ENCODE assay signal across 27 cellular contexts in genomic region chr6:90523779-90524310, GRCh38.
"Had no signal": no experiment of that assay in that cellular context is flagged by ENCODE, and none has a peak within 500 bp of the region (broad histone marks: within the 10 kb centered on the region; RNA-seq: fewer than 3 reads in every experiment).

No MANE protein-coding gene starts in this region.

- H3K4me3 Mint-ChIP-seq: activated CD4-positive, alpha-beta memory T cell treated with anti-CD3 and anti-CD28 coated beads, Interleukin-2, amount 10 ng/mL, durations not matched to agents 7 days and 5 days; activated CD4-positive, alpha-beta T cell treated with anti-CD3 and anti-CD28 coated beads, Interleukin-2, amount 10 ng/mL, durations not matched to agents 7 days and 5 days; activated naive CD4-positive, alpha-beta T cell treated with anti-CD3 and anti-CD28 coated beads, Interleukin-2, amount 50 U/mL, for 24 hours; activated naive CD8-positive, alpha-beta T cell treated with anti-CD3 and anti-CD28 coated beads, Interleukin-2, amount 50 U/mL, for 24 hours; activated T-cell treated with anti-CD3 and anti-CD28 coated beads, Interleukin-2, amount 50 U/mL, for 24 hours; nephron; stimulated activated naive B cell treated with anti-CD40 and anti-IgM and Interleukin-4, amounts not matched to agents 10 μg/mL and 1 μg/mL and 100 μg/mL, for 72 hours; T-helper 1 cell treated with Interleukin-12 subunit alpha and Interleukin-12 subunit beta and Interleukin-4 antibody, amounts not matched to agents 30 μg/mL and 1 μg/mL, for 36 hours had no signal

- ATAC-seq: activated naive CD8-positive, alpha-beta T cell treated with anti-CD3 and anti-CD28 coated beads, Interleukin-2, amount 50 U/mL, for 24 hours; left ventricle myocardium superior; pancreas; stimulated activated naive B cell treated with anti-CD40 and anti-IgM and Interleukin-4, amounts not matched to agents 10 μg/mL and 1 μg/mL and 100 μg/mL, for 72 hours had no signal

- H3K9me3 Mint-ChIP-seq: activated CD4-positive, alpha-beta memory T cell treated with anti-CD3 and anti-CD28 coated beads, Interleukin-2, amount 10 ng/mL, durations not matched to agents 7 days and 5 days; activated CD4-positive, alpha-beta T cell treated with anti-CD3 and anti-CD28 coated beads, Interleukin-2, amount 10 ng/mL, durations not matched to agents 7 days and 5 days; activated naive CD4-positive, alpha-beta T cell treated with anti-CD3 and anti-CD28 coated beads, Interleukin-2, amount 50 U/mL, for 24 hours; activated naive CD8-positive, alpha-beta T cell treated with anti-CD3 and anti-CD28 coated beads, Interleukin-2, amount 50 U/mL, for 24 hours; activated T-cell treated with anti-CD3 and anti-CD28 coated beads, Interleukin-2, amount 50 U/mL, for 24 hours; activated T-helper 2 cell treated with anti-CD3 and anti-CD28 coated beads, Interferon-gamma antibody, Interleukin-2, Interleukin-4, amounts not matched to agents 10 μg/mL and 5 μg/mL and 100 μg/mL, durations not matched to agents 14 hours and 24 hours and 36 hours; nephron; stimulated activated naive B cell treated with anti-CD40 and anti-IgM and Interleukin-4, amounts not matched to agents 10 μg/mL and 1 μg/mL and 100 μg/mL, for 72 hours; T-helper 1 cell treated with Interleukin-12 subunit alpha and Interleukin-12 subunit beta and Interleukin-4 antibody, amounts not matched to agents 30 μg/mL and 1 μg/mL, for 36 hours had no signal

- H3K4me2 ChIP-seq: smooth muscle cell had no signal

- H3K4me3 ChIP-seq: pancreas, prostate gland, smooth muscle cell, stomach, thyroid gland, upper lobe of left lung had no signal

- H3K27me3 Mint-ChIP-seq: activated CD4-positive, alpha-beta memory T cell treated with anti-CD3 and anti-CD28 coated beads, Interleukin-2, amount 10 ng/mL, durations not matched to agents 7 days and 5 days; activated CD4-positive, alpha-beta T cell treated with anti-CD3 and anti-CD28 coated beads, Interleukin-2, amount 10 ng/mL, durations not matched to agents 7 days and 5 days; activated naive CD4-positive, alpha-beta T cell treated with anti-CD3 and anti-CD28 coated beads, Interleukin-2, amount 50 U/mL, for 24 hours; activated naive CD8-positive, alpha-beta T cell treated with anti-CD3 and anti-CD28 coated beads, Interleukin-2, amount 50 U/mL, for 24 hours; activated T-cell treated with anti-CD3 and anti-CD28 coated beads, Interleukin-2, amount 50 U/mL, for 24 hours; stimulated activated naive B cell treated with anti-CD40 and anti-IgM and Interleukin-4, amounts not matched to agents 10 μg/mL and 1 μg/mL and 100 μg/mL, for 72 hours had no signal

- DNase-seq: activated CD4-positive, alpha-beta memory T cell treated with anti-CD3 and anti-CD28 coated beads, Interleukin-2, amount 10 ng/mL, durations not matched to agents 7 days and 5 days; activated CD4-positive, alpha-beta T cell treated with anti-CD3 and anti-CD28 coated beads for 1 hour; activated CD4-positive, alpha-beta T cell treated with anti-CD3 and anti-CD28 coated beads, Interleukin-2, amount 10 ng/mL, durations not matched to agents 7 days and 5 days; activated CD8-positive, alpha-beta memory T cell treated with anti-CD3 and anti-CD28 coated beads, Interleukin-2, amount 50 U/mL, for 48 hours; activated naive CD8-positive, alpha-beta T cell treated with anti-CD3 and anti-CD28 coated beads, Interleukin-2, amount 50 U/mL, for 24 hours; activated T-cell treated with anti-CD3 and anti-CD28 coated beads, Interleukin-2, amount 50 U/mL, for 24 hours; amygdala; central memory CD4-positive, alpha-beta T cell; left ventricle myocardium superior; nucleus accumbens; pancreas; stimulated activated CD4-positive, alpha-beta T cell treated with anti-CD3 and anti-CD28 coated beads, Interleukin-1b, Interleukin-23, amount 100 ng/mL, for 48 hours; stimulated activated CD4-positive, alpha-beta T cell treated with anti-CD3 and anti-CD28 coated beads, Interleukin-4, amount 100 ng/mL, for 4 hours; stimulated activated CD8-positive, alpha-beta memory T cell treated with anti-CD3 and anti-CD28 coated beads, Interleukin-4, amount 100 ng/mL, for 48 hours; stimulated activated naive B cell treated with anti-CD40 and anti-IgM and Interleukin-4, amounts not matched to agents 10 μg/mL and 1 μg/mL and 100 μg/mL, for 72 hours; stomach; T1000; thyroid gland; upper lobe of left lung; WERI-Rb-1 had no signal

- H3K4me1 Mint-ChIP-seq: activated naive CD4-positive, alpha-beta T cell treated with anti-CD3 and anti-CD28 coated beads, Interleukin-2, amount 50 U/mL, for 24 hours; activated naive CD8-positive, alpha-beta T cell treated with anti-CD3 and anti-CD28 coated beads, Interleukin-2, amount 50 U/mL, for 24 hours; nephron; stimulated activated naive B cell treated with anti-CD40 and anti-IgM and Interleukin-4, amounts not matched to agents 10 μg/mL and 1 μg/mL and 100 μg/mL, for 72 hours had no signal

- H3K36me3 ChIP-seq: prostate gland had no signal

- H3K4me1 ChIP-seq: prostate gland, stomach, thyroid gland, upper lobe of left lung had no signal

- H3K27me3 ChIP-seq: pancreas, stomach, thyroid gland, upper lobe of left lung had no signal

- FAIRE-seq: frontal cortex, pancreas had no signal

- H3K27ac Mint-ChIP-seq: activated CD4-positive, alpha-beta memory T cell treated with anti-CD3 and anti-CD28 coated beads, Interleukin-2, amount 10 ng/mL, durations not matched to agents 7 days and 5 days; activated CD4-positive, alpha-beta T cell treated with anti-CD3 and anti-CD28 coated beads, Interleukin-2, amount 10 ng/mL, durations not matched to agents 7 days and 5 days; activated naive CD4-positive, alpha-beta T cell treated with anti-CD3 and anti-CD28 coated beads, Interleukin-2, amount 50 U/mL, for 24 hours; activated naive CD8-positive, alpha-beta T cell treated with anti-CD3 and anti-CD28 coated beads, Interleukin-2, amount 50 U/mL, for 24 hours; activated T-cell treated with anti-CD3 and anti-CD28 coated beads, Interleukin-2, amount 50 U/mL, for 24 hours; activated T-helper 2 cell treated with anti-CD3 and anti-CD28 coated beads, Interferon-gamma antibody, Interleukin-2, Interleukin-4, amounts not matched to agents 10 μg/mL and 5 μg/mL and 100 μg/mL, durations not matched to agents 14 hours and 24 hours and 36 hours; stimulated activated naive B cell treated with anti-CD40 and anti-IgM and Interleukin-4, amounts not matched to agents 10 μg/mL and 1 μg/mL and 100 μg/mL, for 72 hours; T-helper 1 cell treated with Interleukin-12 subunit alpha and Interleukin-12 subunit beta and Interleukin-4 antibody, amounts not matched to agents 30 μg/mL and 1 μg/mL, for 36 hours had no signal

- H3K9me3 ChIP-seq: pancreas, prostate gland, stomach, thyroid gland, upper lobe of left lung had no signal

- H3K27ac ChIP-seq: pancreas, prostate gland, stomach, thyroid gland, upper lobe of left lung, WERI-Rb-1 had no signal
